1 cellular context compared by ENCODE assay signal in genomic region chr20:44231713-44232468, GRCh38.
TF ChIP-seq lines count a peak whose summit lies in the region.

No MANE protein-coding gene starts in this region.

TF ChIP-seq in GM23338, 12 proteins besides CTCF, POLR2A, EP300 and RAD21:
- TF ChIP-seq ZNF462 (CRISPR knock-in tag; IDR thresholded peaks at IDR 0.05) (peak; percentile 75), ETS1 (IDR thresholded peaks at IDR 0.05) (no peak)
